Comparison of ENCODE assay signal across 1 cellular context in the genomic region with DNA sequence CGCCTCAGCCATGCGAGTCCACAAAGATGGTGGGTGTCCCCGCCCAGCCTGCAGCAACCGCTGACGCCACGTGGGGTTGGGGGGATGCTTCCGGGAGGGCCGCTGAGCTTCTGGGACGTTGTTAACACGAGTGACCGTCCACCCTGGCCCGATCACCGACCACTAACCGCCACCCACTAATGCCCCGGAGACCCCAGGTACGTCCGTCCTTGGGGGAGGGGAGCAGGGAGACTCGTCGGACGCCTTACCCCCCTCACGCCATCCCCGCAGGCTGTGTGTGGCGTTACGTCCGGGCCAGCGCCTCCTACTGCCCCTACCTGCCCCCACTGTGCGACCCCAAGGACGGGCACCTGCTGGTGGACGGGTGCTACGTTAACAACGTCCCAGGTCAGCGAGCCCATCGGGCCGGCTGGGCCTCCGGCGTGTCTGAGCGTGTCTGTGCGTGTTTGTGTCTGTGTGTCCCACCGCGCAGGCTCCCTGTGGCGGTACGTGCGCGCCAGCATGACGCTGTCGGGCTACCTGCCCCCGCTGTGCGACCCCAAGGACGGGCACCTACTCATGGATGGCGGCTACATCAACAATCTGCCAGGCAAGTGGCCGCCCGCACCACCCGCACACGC.
TF ChIP-seq lines count a peak whose summit lies in the region.

No MANE protein-coding gene starts in this region.

TF ChIP-seq in H1, 55 proteins besides CTCF, POLR2A, EP300 and RAD21:
- TF ChIP-seq HDAC2 (IDR thresholded peaks at IDR 0.05; ENCODE audit: borderline replicate concordance in 1 of 2, low read depth in 2 of 2, low read length in 2 of 2) (no peak), BACH1 (IDR thresholded peaks at IDR 0.05; ENCODE audit: low read length) (no peak), ASH2L (IDR thresholded peaks at IDR 0.05; ENCODE audit: low read length) (no peak), BRCA1 (IDR thresholded peaks at IDR 0.05; ENCODE audit: low read depth, low read length) (no peak), POLR2AphosphoS5 (IDR thresholded peaks at IDR 0.05; ENCODE audit: low read depth, low read length) (no peak), RXRA (IDR thresholded peaks at IDR 0.05; ENCODE audit: insufficient read depth, low read depth, low read length) (no peak), POU5F1 (IDR thresholded peaks at IDR 0.05; ENCODE audit: low read depth, low read length) (no peak), CBX5 (IDR thresholded peaks at IDR 0.05; ENCODE audit: low read depth, low read length) (no peak), CREB1 (IDR thresholded peaks at IDR 0.05) (no peak), SAP30 (IDR thresholded peaks at IDR 0.05; ENCODE audit: insufficient read depth, insufficient replicate concordance, low read length) (no peak), HDAC6 (IDR thresholded peaks at IDR 0.05; ENCODE audit: low read depth, low read length) (no peak), JUN (IDR thresholded peaks at IDR 0.05; ENCODE audit: low read depth, low read length) (no peak), SUZ12 (IDR thresholded peaks at IDR 0.05; ENCODE audit: low read length) (no peak), CTBP2 (IDR thresholded peaks at IDR 0.05; ENCODE audit: borderline replicate concordance, insufficient read depth, insufficient read length, low read length) (no peak), TAF1 (IDR thresholded peaks at IDR 0.05; ENCODE audit: low read depth, low read length) (no peak)
- TF ChIP-seq, protein P1, sequence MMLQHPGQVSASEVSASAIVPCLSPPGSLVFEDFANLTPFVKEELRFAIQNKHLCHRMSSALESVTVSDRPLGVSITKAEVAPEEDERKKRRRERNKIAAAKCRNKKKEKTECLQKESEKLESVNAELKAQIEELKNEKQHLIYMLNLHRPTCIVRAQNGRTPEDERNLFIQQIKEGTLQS (IDR thresholded peaks at IDR 0.05; ENCODE audit: insufficient read depth, low read depth, low read length) = no peak
- TF ChIP-seq, protein P2, sequence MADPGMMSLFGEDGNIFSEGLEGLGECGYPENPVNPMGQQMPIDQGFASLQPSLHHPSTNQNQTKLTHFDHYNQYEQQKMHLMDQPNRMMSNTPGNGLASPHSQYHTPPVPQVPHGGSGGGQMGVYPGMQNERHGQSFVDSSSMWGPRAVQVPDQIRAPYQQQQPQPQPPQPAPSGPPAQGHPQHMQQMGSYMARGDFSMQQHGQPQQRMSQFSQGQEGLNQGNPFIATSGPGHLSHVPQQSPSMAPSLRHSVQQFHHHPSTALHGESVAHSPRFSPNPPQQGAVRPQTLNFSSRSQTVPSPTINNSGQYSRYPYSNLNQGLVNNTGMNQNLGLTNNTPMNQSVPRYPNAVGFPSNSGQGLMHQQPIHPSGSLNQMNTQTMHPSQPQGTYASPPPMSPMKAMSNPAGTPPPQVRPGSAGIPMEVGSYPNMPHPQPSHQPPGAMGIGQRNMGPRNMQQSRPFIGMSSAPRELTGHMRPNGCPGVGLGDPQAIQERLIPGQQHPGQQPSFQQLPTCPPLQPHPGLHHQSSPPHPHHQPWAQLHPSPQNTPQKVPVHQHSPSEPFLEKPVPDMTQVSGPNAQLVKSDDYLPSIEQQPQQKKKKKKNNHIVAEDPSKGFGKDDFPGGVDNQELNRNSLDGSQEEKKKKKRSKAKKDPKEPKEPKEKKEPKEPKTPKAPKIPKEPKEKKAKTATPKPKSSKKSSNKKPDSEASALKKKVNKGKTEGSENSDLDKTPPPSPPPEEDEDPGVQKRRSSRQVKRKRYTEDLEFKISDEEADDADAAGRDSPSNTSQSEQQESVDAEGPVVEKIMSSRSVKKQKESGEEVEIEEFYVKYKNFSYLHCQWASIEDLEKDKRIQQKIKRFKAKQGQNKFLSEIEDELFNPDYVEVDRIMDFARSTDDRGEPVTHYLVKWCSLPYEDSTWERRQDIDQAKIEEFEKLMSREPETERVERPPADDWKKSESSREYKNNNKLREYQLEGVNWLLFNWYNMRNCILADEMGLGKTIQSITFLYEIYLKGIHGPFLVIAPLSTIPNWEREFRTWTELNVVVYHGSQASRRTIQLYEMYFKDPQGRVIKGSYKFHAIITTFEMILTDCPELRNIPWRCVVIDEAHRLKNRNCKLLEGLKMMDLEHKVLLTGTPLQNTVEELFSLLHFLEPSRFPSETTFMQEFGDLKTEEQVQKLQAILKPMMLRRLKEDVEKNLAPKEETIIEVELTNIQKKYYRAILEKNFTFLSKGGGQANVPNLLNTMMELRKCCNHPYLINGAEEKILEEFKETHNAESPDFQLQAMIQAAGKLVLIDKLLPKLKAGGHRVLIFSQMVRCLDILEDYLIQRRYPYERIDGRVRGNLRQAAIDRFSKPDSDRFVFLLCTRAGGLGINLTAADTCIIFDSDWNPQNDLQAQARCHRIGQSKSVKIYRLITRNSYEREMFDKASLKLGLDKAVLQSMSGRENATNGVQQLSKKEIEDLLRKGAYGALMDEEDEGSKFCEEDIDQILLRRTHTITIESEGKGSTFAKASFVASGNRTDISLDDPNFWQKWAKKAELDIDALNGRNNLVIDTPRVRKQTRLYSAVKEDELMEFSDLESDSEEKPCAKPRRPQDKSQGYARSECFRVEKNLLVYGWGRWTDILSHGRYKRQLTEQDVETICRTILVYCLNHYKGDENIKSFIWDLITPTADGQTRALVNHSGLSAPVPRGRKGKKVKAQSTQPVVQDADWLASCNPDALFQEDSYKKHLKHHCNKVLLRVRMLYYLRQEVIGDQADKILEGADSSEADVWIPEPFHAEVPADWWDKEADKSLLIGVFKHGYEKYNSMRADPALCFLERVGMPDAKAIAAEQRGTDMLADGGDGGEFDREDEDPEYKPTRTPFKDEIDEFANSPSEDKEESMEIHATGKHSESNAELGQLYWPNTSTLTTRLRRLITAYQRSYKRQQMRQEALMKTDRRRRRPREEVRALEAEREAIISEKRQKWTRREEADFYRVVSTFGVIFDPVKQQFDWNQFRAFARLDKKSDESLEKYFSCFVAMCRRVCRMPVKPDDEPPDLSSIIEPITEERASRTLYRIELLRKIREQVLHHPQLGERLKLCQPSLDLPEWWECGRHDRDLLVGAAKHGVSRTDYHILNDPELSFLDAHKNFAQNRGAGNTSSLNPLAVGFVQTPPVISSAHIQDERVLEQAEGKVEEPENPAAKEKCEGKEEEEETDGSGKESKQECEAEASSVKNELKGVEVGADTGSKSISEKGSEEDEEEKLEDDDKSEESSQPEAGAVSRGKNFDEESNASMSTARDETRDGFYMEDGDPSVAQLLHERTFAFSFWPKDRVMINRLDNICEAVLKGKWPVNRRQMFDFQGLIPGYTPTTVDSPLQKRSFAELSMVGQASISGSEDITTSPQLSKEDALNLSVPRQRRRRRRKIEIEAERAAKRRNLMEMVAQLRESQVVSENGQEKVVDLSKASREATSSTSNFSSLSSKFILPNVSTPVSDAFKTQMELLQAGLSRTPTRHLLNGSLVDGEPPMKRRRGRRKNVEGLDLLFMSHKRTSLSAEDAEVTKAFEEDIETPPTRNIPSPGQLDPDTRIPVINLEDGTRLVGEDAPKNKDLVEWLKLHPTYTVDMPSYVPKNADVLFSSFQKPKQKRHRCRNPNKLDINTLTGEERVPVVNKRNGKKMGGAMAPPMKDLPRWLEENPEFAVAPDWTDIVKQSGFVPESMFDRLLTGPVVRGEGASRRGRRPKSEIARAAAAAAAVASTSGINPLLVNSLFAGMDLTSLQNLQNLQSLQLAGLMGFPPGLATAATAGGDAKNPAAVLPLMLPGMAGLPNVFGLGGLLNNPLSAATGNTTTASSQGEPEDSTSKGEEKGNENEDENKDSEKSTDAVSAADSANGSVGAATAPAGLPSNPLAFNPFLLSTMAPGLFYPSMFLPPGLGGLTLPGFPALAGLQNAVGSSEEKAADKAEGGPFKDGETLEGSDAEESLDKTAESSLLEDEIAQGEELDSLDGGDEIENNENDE (IDR thresholded peaks at IDR 0.05; ENCODE audit: insufficient replicate concordance, low read length) = no peak
TF ChIP-seq in H1: peak in this region for 0.
